Comparison of ENCODE assay signal across 22 cellular contexts in the genomic region with DNA sequence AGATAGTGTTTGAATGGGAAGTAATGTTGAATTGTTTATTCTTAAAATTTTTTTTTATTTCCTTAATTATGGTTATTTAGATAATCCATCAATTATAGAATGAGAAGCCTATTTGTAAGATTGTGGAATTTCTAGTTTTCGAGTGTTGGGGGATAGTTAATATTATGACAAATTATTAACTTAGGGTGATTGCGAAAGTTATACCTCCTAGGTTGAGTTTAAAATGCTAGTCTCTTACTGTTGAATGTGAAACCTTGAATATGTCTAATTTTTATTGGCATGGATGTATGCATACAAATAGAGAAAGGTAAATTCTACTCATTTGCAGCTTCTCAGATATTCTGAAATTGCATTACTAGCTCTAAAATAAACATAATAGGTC. TPM values are rescaled to one million over a fixed set of nuclear protein-coding genes. Genes with fewer than 3 reads are reported as not detected.
"Had no signal": no experiment of that assay in that cellular context is flagged by ENCODE, and none has a peak within 500 bp of the region (broad histone marks: within the 10 kb centered on the region; RNA-seq: fewer than 3 reads in every experiment).

No MANE protein-coding gene starts in this region.

- H3K36me3 ChIP-seq: brain microvascular endothelial cell, gastrocnemius medialis, ovary, prostate gland, transverse colon had no signal

- DNase-seq: activated CD4-positive, alpha-beta T cell treated with anti-CD3 and anti-CD28 coated beads for 4 hours; activated CD4-positive, alpha-beta T cell treated with anti-CD3 and anti-CD28 coated beads, Interleukin-2, amount 50 U/mL, for 4 hours; activated effector memory CD4-positive, alpha-beta T cell treated with anti-CD3 and anti-CD28 coated beads, Interleukin-2, amount 50 U/mL, for 16 hours; activated naive CD4-positive, alpha-beta T cell treated with anti-CD3 and anti-CD28 coated beads for 36 hours; activated naive CD8-positive, alpha-beta T cell treated with anti-CD3 and anti-CD28 coated beads, Interleukin-2, amount 10 ng/mL, durations not matched to agents 7 days and 5 days; brain microvascular endothelial cell; dorsolateral prefrontal cortex; effector memory CD4-positive, alpha-beta T cell; erythroblast; gastrocnemius medialis; glutamatergic neuron; naive B cell; ovary; stimulated activated CD4-positive, alpha-beta T cell treated with anti-CD3 and anti-CD28 coated beads, Interleukin-15, amount 100 ng/mL, for 24 hours; stimulated activated naive CD4-positive, alpha-beta T cell treated with Interleukin-2 at 50 U/mL for 16 hours; T-helper 1 cell; transverse colon had no signal

- H3K27ac ChIP-seq: brain microvascular endothelial cell, coronary artery, dorsolateral prefrontal cortex, ovary, prostate gland, transverse colon had no signal

- H3K4me3 Mint-ChIP-seq: activated naive CD4-positive, alpha-beta T cell treated with anti-CD3 and anti-CD28 coated beads for 36 hours; activated naive CD8-positive, alpha-beta T cell treated with anti-CD3 and anti-CD28 coated beads, Interleukin-2, amount 10 ng/mL, durations not matched to agents 7 days and 5 days; activated T-helper 1 cell treated with anti-CD3 and anti-CD28 coated beads, Interleukin-12 subunit alpha, Interleukin-12 subunit beta, Interleukin-2, Interleukin-4 antibody, amounts not matched to agents 30 ng/mL and 10 ng/mL and 1 ng/mL, durations not matched to agents 14 hours and 24 hours and 36 hours; naive B cell; T-helper 2 cell treated with Interferon-gamma antibody and Interleukin-4, amounts not matched to agents 5 μg/mL and 100 μg/mL, for 36 hours had no signal

- H3K4me1 ChIP-seq: prostate gland had no signal

- H3K4me1 Mint-ChIP-seq: activated naive CD8-positive, alpha-beta T cell treated with anti-CD3 and anti-CD28 coated beads, Interleukin-2, amount 10 ng/mL, durations not matched to agents 7 days and 5 days; naive B cell had no signal

- H3K9me3 Mint-ChIP-seq: activated naive CD8-positive, alpha-beta T cell treated with anti-CD3 and anti-CD28 coated beads, Interleukin-2, amount 10 ng/mL, durations not matched to agents 7 days and 5 days; activated T-helper 1 cell treated with anti-CD3 and anti-CD28 coated beads, Interleukin-12 subunit alpha, Interleukin-12 subunit beta, Interleukin-2, Interleukin-4 antibody, amounts not matched to agents 30 ng/mL and 10 ng/mL and 1 ng/mL, durations not matched to agents 14 hours and 24 hours and 36 hours had no signal

- H3K27ac Mint-ChIP-seq: activated naive CD4-positive, alpha-beta T cell treated with anti-CD3 and anti-CD28 coated beads for 36 hours; activated naive CD8-positive, alpha-beta T cell treated with anti-CD3 and anti-CD28 coated beads, Interleukin-2, amount 10 ng/mL, durations not matched to agents 7 days and 5 days; activated T-helper 1 cell treated with anti-CD3 and anti-CD28 coated beads, Interleukin-12 subunit alpha, Interleukin-12 subunit beta, Interleukin-2, Interleukin-4 antibody, amounts not matched to agents 30 ng/mL and 10 ng/mL and 1 ng/mL, durations not matched to agents 14 hours and 24 hours and 36 hours; naive B cell; T-helper 2 cell treated with Interferon-gamma antibody and Interleukin-4, amounts not matched to agents 5 μg/mL and 100 μg/mL, for 36 hours had no signal

- ATAC-seq: gastrocnemius medialis had no signal

- H3K27me3 Mint-ChIP-seq: naive B cell had no signal

- H3K4me3 ChIP-seq: coronary artery, dorsolateral prefrontal cortex, gastrocnemius medialis, lung, ovary, prostate gland, transverse colon had no signal

- H3K9me3 ChIP-seq: ovary, prostate gland had no signal

- H3K36me3 Mint-ChIP-seq: activated naive CD8-positive, alpha-beta T cell treated with anti-CD3 and anti-CD28 coated beads, Interleukin-2, amount 10 ng/mL, durations not matched to agents 7 days and 5 days had no signal

- H3K27me3 ChIP-seq: brain microvascular endothelial cell, dorsolateral prefrontal cortex, gastrocnemius medialis, ovary, transverse colon had no signal

RNA-seq across cellular contexts. Expression of a gene that starts 43.2 kb away (rescaled TPM):
- total RNA-seq: activated naive CD4-positive, alpha-beta T cell treated with anti-CD3 and anti-CD28 coated beads for 36 hours had no signal
